ENCODE assay signal across 13 cellular contexts in genomic region chr4:3786196-3786869, GRCh38. TPM values are rescaled to one million over a fixed set of nuclear protein-coding genes. Genes with fewer than 3 reads are reported as not detected.
A peak's percentile ranks its signal among the peaks of the same experiment; 100 is the strongest.
DNase-seq lines count a peak whose midpoint lies in the region; ATAC-seq, FAIRE-seq and TF ChIP-seq lines count a peak whose summit lies in the region.
"Had no signal": no experiment of that assay in that cellular context is flagged by ENCODE, and none has a peak within 500 bp of the region (broad histone marks: within the 10 kb centered on the region; RNA-seq: fewer than 3 reads in every experiment).

No MANE protein-coding gene starts in this region.

- no peaks in the 10 kb centered on the region for H3K36me3 ChIP-seq in endodermal cell (ENCODE audit: control insufficient read depth, insufficient read depth, low read length)
- no peaks in the 10 kb centered on the region for H3K36me3 ChIP-seq in pancreas

- ATAC-seq in pancreas, result peak; percentile 76 to 94 (median 92)
- ATAC-seq: WTC11 had no signal

- H3K27ac Mint-ChIP-seq in endodermal cell (no peak overlapping the region), type B pancreatic cell (no peak overlapping the region)
- no peak overlapping the region for H3K27ac Mint-ChIP-seq in activated CD4-positive, alpha-beta memory T cell treated with anti-CD3 and anti-CD28 coated beads for 36 hours
- H3K27ac Mint-ChIP-seq: WTC11 had no signal

- no peak overlapping the region for H3K27ac ChIP-seq in endodermal cell (ENCODE audit: low read depth, low read length)
- H3K27ac ChIP-seq in pancreas, result no peak overlapping the region
- H3K27ac ChIP-seq: KMS-11 had no signal

- peaks cover 10% of the 10 kb centered on the region for H3K27me3 Mint-ChIP-seq in endodermal cell (ENCODE audit: insufficient read depth)
- H3K27me3 Mint-ChIP-seq in type B pancreatic cell, result peaks cover 9% of the 10 kb centered on the region
- no peaks in the 10 kb centered on the region for H3K27me3 Mint-ChIP-seq in activated CD4-positive, alpha-beta memory T cell treated with anti-CD3 and anti-CD28 coated beads for 36 hours

- POLR2A ChIA-PET in activated CD4-positive, alpha-beta memory T cell treated with anti-CD3 and anti-CD28 coated beads for 36 hours (lab: Charles Lee), result no interaction called here

- WGBS in endodermal cell (ENCODE audit: insufficient coverage in 1 of 2, insufficient read length in 1 of 2), 2 experiments, result 90 to 92% methylated on average over 11 to 13 of the region's 13 CpGs
- WGBS in pancreas, 2 donors, result 48 to 49% methylated on average over 11 to 13 of the region's 13 CpGs

- H3K27me3 ChIP-seq in endodermal cell (ENCODE audit: control insufficient read depth, insufficient read depth, low read length, poor library complexity, severe bottlenecking) (no peaks in the 10 kb centered on the region), pancreas (no peaks in the 10 kb centered on the region)

- H3K9ac ChIP-seq in endodermal cell (ENCODE audit: extremely low read depth, low read length, poor library complexity, severe bottlenecking), result no peak overlapping the region
- H3K9ac ChIP-seq: KMS-11 had no signal

- intact Hi-C loops in pancreas (cut with DNase I), result no loop called here
- intact Hi-C loops in activated CD4-positive, alpha-beta memory T cell treated with anti-CD3 and anti-CD28 coated beads for 36 hours (cut with micrococcal nuclease), result no loop called here

- DNase-seq in Daoy (ENCODE audit: low read depth), result peak; percentile 38
- peak; percentile 66 for DNase-seq in NCI-H2029 treated with DMSO at 0.1 percent for 48 hours (lab: John Stamatoyannopoulos, UW)
- DNase-seq in endodermal cell, result no peak
- peak; percentile 72 to 87 (median 76) for DNase-seq in pancreas
- no peak for DNase-seq in type B pancreatic cell (ENCODE audit: extremely low spot score, unreplicated experiment)
- no peak for DNase-seq in GM03348 (ENCODE audit: low spot score)
- DNase-seq in glomerular visceral epithelial cell (ENCODE audit: extremely low spot score), result no peak
- DNase-seq in activated CD4-positive, alpha-beta memory T cell treated with anti-CD3 and anti-CD28 coated beads for 36 hours, result no peak
- DNase-seq: foreskin melanocyte had no signal

- H3K4me1 ChIP-seq in endodermal cell (ENCODE audit: control insufficient read depth, insufficient read depth, low read length) (no peaks in the 10 kb centered on the region), pancreas (peaks cover 0 to 8% (median 8%) of the 10 kb centered on the region in 3 donors)

- TF ChIP-seq CTCF in endodermal cell (conservative IDR thresholded peaks at IDR 0.05) (peak; percentile 17), pancreas (IDR thresholded peaks at IDR 0.05) (peak in 3 of 4 donors; percentile 28 to 41 (median 30)), type B pancreatic cell (conservative IDR thresholded peaks at IDR 0.05) (no peak)

- H3K9me3 ChIP-seq in endodermal cell (ENCODE audit: control insufficient read depth, low read length) (peaks cover 7% of the 10 kb centered on the region), pancreas (no peaks in the 10 kb centered on the region)

- H3K4me1 Mint-ChIP-seq in endodermal cell (no peaks in the 10 kb centered on the region), type B pancreatic cell (ENCODE audit: unreplicated experiment) (no peaks in the 10 kb centered on the region)
- H3K4me1 Mint-ChIP-seq in activated CD4-positive, alpha-beta memory T cell treated with anti-CD3 and anti-CD28 coated beads for 36 hours (ENCODE audit: low read depth), result no peaks in the 10 kb centered on the region

- H3K4me3 ChIP-seq in endodermal cell (ENCODE audit: low read length) (no peak overlapping the region), pancreas (no peak overlapping the region)
- H3K4me3 ChIP-seq: smooth muscle cell had no signal

- H3K9me3 Mint-ChIP-seq in endodermal cell (peaks cover 10% of the 10 kb centered on the region), type B pancreatic cell (no peaks in the 10 kb centered on the region)
- H3K9me3 Mint-ChIP-seq in activated CD4-positive, alpha-beta memory T cell treated with anti-CD3 and anti-CD28 coated beads for 36 hours, result no peaks in the 10 kb centered on the region
- H3K9me3 Mint-ChIP-seq: WTC11 had no signal

- H3K4me3 Mint-ChIP-seq in endodermal cell, result no peak overlapping the region
- no peak overlapping the region for H3K4me3 Mint-ChIP-seq in type B pancreatic cell
- no peak overlapping the region for H3K4me3 Mint-ChIP-seq in activated CD4-positive, alpha-beta memory T cell treated with anti-CD3 and anti-CD28 coated beads for 36 hours
- H3K4me3 Mint-ChIP-seq: WTC11 had no signal

- FAIRE-seq in pancreas (lab: Jason Lieb, UNC), result no peak
- FAIRE-seq: colon had no signal

- H3K36me3 Mint-ChIP-seq in endodermal cell (ENCODE audit: low read depth) (no peaks in the 10 kb centered on the region), type B pancreatic cell (no peaks in the 10 kb centered on the region)
- no peaks in the 10 kb centered on the region for H3K36me3 Mint-ChIP-seq in activated CD4-positive, alpha-beta memory T cell treated with anti-CD3 and anti-CD28 coated beads for 36 hours
- H3K36me3 Mint-ChIP-seq: WTC11 had no signal

- CTCF ChIA-PET in activated CD4-positive, alpha-beta memory T cell treated with anti-CD3 and anti-CD28 coated beads for 36 hours (lab: Charles Lee), result no interaction called here

RNA-seq across cellular contexts. Expression of gene ADRA2C, which starts 20.1 kb away (rescaled TPM):
- total RNA-seq in Daoy (2014; rRNA removed; shearing (Covaris generic)), result 0.45 and 1.1 TPM in 2 replicates
- total RNA-seq in endodermal cell (10 to 100 TPM; 16.0 to 17.3 TPM), pancreas (1 to 10 TPM; 1.1 to 6.8 (median 3.0) TPM), type B pancreatic cell (ENCODE audit: low replicate concordance) (2.9 and 7.9 TPM in 2 replicates)
- polyA plus RNA-seq in endodermal cell (2013, experiment 1 of 2), result 6.2 TPM
- polyA plus RNA-seq in endodermal cell (2013, experiment 2 of 2), result 6.1 TPM
- 1 to 10 TPM; 1.9 to 5.3 TPM for polyA plus RNA-seq in pancreas
- not detected for total RNA-seq in activated CD4-positive, alpha-beta memory T cell treated with anti-CD3 and anti-CD28 coated beads for 36 hours

Comparison
In these comparisons a context has a peak if more than half of its experiments do, and no peak if none do; other contexts are left out.
1. DNase-seq: peak in Daoy (single experiment), NCI-H2029 treated with DMSO at 0.1 percent for 48 hours (single experiment) and pancreas (6 of 6); none in endodermal cell (single experiment), type B pancreatic cell (single experiment), GM03348 (single experiment), glomerular visceral epithelial cell (single experiment) and activated CD4-positive, alpha-beta memory T cell treated with anti-CD3 and anti-CD28 coated beads for 36 hours (single experiment).